8 cellular contexts compared by ENCODE assay signal in the genomic region with DNA sequence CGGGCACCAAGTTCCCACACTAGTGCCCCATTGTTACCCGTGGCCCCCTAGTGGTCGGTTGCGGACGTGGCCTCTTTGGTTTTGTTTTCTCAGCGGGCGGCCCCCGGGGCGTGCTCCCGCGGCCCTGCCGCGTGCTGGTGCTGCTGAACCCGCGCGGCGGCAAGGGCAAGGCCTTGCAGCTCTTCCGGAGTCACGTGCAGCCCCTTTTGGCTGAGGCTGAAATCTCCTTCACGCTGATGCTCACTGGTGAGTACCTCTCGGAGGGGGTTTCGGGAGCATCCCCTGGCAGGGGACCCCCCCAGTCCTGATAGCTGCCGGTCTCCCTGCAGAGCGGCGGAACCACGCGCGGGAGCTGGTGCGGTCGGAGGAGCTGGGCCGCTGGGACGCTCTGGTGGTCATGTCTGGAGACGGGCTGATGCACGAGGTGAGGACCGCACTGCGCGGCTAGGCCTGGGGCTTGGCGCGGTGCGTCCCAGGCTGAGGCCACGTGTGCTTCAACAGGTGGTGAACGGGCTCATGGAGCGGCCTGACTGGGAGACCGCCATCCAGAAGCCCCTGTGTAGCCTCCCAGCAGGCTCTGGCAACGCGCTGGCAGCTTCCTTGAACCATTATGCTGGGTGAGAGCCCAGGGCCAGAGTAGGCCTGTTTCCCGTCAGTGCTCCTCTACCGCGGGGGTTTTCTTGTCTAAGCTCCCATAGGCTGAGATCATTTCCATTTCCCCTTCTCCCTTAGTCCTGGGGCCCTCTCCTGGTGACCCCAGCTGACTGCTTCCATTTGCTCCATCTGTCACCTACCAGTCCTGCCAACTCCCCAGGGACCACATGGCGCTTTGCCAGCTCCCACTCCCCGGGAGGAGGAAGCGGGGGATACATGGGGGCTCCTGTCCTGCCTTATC. TPM values are rescaled to one million over a fixed set of nuclear protein-coding genes. Genes with fewer than 3 reads are reported as not detected.
DNase-seq lines count a peak whose midpoint lies in the region; ATAC-seq and TF ChIP-seq lines count a peak whose summit lies in the region.

No MANE protein-coding gene starts in this region.

- CTCF ChIA-PET in IMR-90 (lab: Yijun Ruan, JAX) = interaction anchor here (0.6 to 1.4 kb wide), 12 partner anchors 12 to 166 kb away, joined by 3 to 7 read pairs (median 4); a partner anchor contains a TSS

- H3K4me3 ChIP-seq in IMR-90 (ENCODE audit: insufficient read depth, low read depth, low read length) (peak overlapping the region; percentile 80), SJSA1 (peak overlapping the region; percentile 90), trophoblast cell (ENCODE audit: low read depth, low read length) (peak overlapping the region; percentile 76)

- peak overlapping the region; percentile 95; the same call in 1 of the 2 replicates for H3K27ac ChIP-seq in IMR-90 (ENCODE audit: insufficient read depth, low read length)
- peak overlapping the region; percentile 93 for H3K27ac ChIP-seq in SJSA1
- H3K27ac ChIP-seq in trophoblast cell (ENCODE audit: low read depth, low read length) = no peak overlapping the region

- H3K23ac ChIP-seq in IMR-90 (ENCODE audit: low read depth, low read length) (peak overlapping the region; percentile 70), trophoblast cell (ENCODE audit: low read length) (no peak overlapping the region)

- peak overlapping the region; percentile 39 for H4K5ac ChIP-seq in IMR-90 (ENCODE audit: low read depth, low read length)

- no peak overlapping the region for H2BK20ac ChIP-seq in IMR-90 (ENCODE audit: low read depth, low read length)

- H3K56ac ChIP-seq in IMR-90 (ENCODE audit: extremely low read depth, insufficient read depth, low read length) = peak overlapping the region; percentile 50

- H3K36me3 Mint-ChIP-seq in type B pancreatic cell = no peaks in the 10 kb centered on the region

- H3K9me3 Mint-ChIP-seq in type B pancreatic cell = no peaks in the 10 kb centered on the region

- H2AK5ac ChIP-seq in IMR-90 (ENCODE audit: low read depth, low read length) (peak overlapping the region; percentile 91), trophoblast cell (ENCODE audit: low read length) (no peak overlapping the region)

- peak; percentile 41 for ATAC-seq in IMR-90 (ENCODE audit: low read depth)

- H3K9ac ChIP-seq in IMR-90 (ENCODE audit: low read depth, low read length) (peak overlapping the region; percentile 65), trophoblast cell (ENCODE audit: low read length) (no peak overlapping the region)

- H3K27me3 ChIP-seq in IMR-90 (ENCODE audit: control insufficient read depth, insufficient read depth, low read length) (no peaks in the 10 kb centered on the region), SJSA1 (replicated peaks) (no peaks in the 10 kb centered on the region), trophoblast cell (ENCODE audit: insufficient read depth, low read length) (no peaks in the 10 kb centered on the region)

- H3K14ac ChIP-seq in IMR-90 (replicated peaks; ENCODE audit: low read depth, low read length) (peak overlapping the region; percentile 60), trophoblast cell (ENCODE audit: low read length) (no peak overlapping the region)

- H3K4me2 ChIP-seq in IMR-90 (ENCODE audit: low read depth, low read length) = peak overlapping the region; percentile 96
- H3K4me2 ChIP-seq in trophoblast cell (ENCODE audit: low read length) = peak overlapping the region; percentile 93

- no peak overlapping the region for H4K12ac ChIP-seq in trophoblast cell (ENCODE audit: low read depth, low read length)

- peaks cover 12% of the 10 kb centered on the region for H3K4me1 Mint-ChIP-seq in type B pancreatic cell (ENCODE audit: unreplicated experiment)

- H2BK5ac ChIP-seq in IMR-90 (ENCODE audit: low read depth, low read length, poor library complexity, severe bottlenecking) = peak overlapping the region; percentile 61
- H2BK5ac ChIP-seq in trophoblast cell (ENCODE audit: low read depth, low read length, poor library complexity) = no peak overlapping the region

- DNase-seq in DMS 273 (lab: John Stamatoyannopoulos, UW; ENCODE audit: unreplicated experiment) (peak; percentile 93), IMR-90 (peak; percentile 78), SJSA1 (ENCODE audit: low read depth in 1 of 2, low spot score in 2 of 2) (peak; percentile 91 to 95), foreskin melanocyte (peak; percentile 75), trophoblast cell (peak; percentile 71 to 91), type B pancreatic cell (ENCODE audit: extremely low spot score, unreplicated experiment) (peak; percentile 86)
- DNase-seq in activated effector memory CD4-positive, alpha-beta T cell treated with anti-CD3 and anti-CD28 coated beads, Interleukin-2, amount 50 U/mL, for 16 hours = peak; percentile 92
- no peak for DNase-seq in NK-92 treated with Interleukin-12 subunit alpha and Interleukin-12 subunit beta, amount 100 ng/mL, for 24 hours (lab: John Stamatoyannopoulos, UW)

- H3K4me1 ChIP-seq in IMR-90 (ENCODE audit: control insufficient read depth, insufficient read depth, low read length) (peaks cover 13% of the 10 kb centered on the region), SJSA1 (replicated peaks) (peaks cover 87% of the 10 kb centered on the region), trophoblast cell (ENCODE audit: control insufficient read depth in 1 of 2, insufficient read depth in 2 of 2, low read length in 2 of 2) (peaks cover 24 to 28% of the 10 kb centered on the region in 2 experiments)

- peak overlapping the region; percentile 31 to 53; a peak in 3 of 4 replicates for H4K8ac ChIP-seq in IMR-90 (ENCODE audit: low read depth in 2 of 2, low read length in 2 of 2)
- no peak overlapping the region for H4K8ac ChIP-seq in trophoblast cell (ENCODE audit: low read depth, low read length)

- peak overlapping the region; percentile 46; the same call in 1 of the 2 replicates for H3K4ac ChIP-seq in IMR-90 (ENCODE audit: low read depth, low read length)
- H3K4ac ChIP-seq in trophoblast cell (ENCODE audit: low read depth, low read length) = no peak overlapping the region

- intact Hi-C loops in IMR-90 (cut with micrococcal nuclease) = loop anchor here (1.0 to 2.0 kb wide), 2 partner anchors 15 to 32 kb away; no protein-coding TSS in a partner anchor

- H4K20me1 ChIP-seq in IMR-90 (ENCODE audit: insufficient read depth, low read length) = peaks cover 38% of the 10 kb centered on the region

- BruUV-seq in IMR-90 (replicated peaks; lab: Mats Ljungman, UMichigan) = no TSS peak

- peak overlapping the region; percentile 77 for H3K4me3 Mint-ChIP-seq in type B pancreatic cell

- peak overlapping the region; percentile 56 for H4K91ac ChIP-seq in IMR-90 (ENCODE audit: insufficient read depth, low read depth, low read length)
- H4K91ac ChIP-seq in trophoblast cell (ENCODE audit: low read depth, low read length) = no peak overlapping the region

- TF ChIP-seq POLR2A in IMR-90 (IDR thresholded peaks at IDR 0.05; ENCODE audit: low read depth, low read length) = no peak; the same call in 1 of the 2 replicates

- H2BK12ac ChIP-seq in trophoblast cell (ENCODE audit: low read length) = no peak overlapping the region

- peaks cover 20% of the 10 kb centered on the region for H3K79me2 ChIP-seq in trophoblast cell (ENCODE audit: control insufficient read depth, insufficient read depth, low read length, poor library complexity)

- H2AK9ac ChIP-seq in IMR-90 (replicated peaks; ENCODE audit: low read depth, low read length, poor library complexity) = peak overlapping the region; percentile 96

- no peak overlapping the region for H3K27ac Mint-ChIP-seq in type B pancreatic cell

- H2BK120ac ChIP-seq in IMR-90 (ENCODE audit: low read depth, low read length) = no peak overlapping the region; the same call in 1 of the 2 replicates
- H2BK120ac ChIP-seq in trophoblast cell (ENCODE audit: insufficient read depth, low read length, poor library complexity) = peak overlapping the region; percentile 47

- peak; percentile 58 for TF ChIP-seq RAD21 in IMR-90 (IDR thresholded peaks at IDR 0.05; ENCODE audit: low read length)

- POLR2A ChIA-PET in IMR-90 (lab: Charles Lee; ENCODE audit: unreplicated experiment) = interaction anchor here (0.6 kb wide), 1 partner anchor 270 kb away, joined by 4 read pairs; no protein-coding TSS in a partner anchor

- H3K36me3 ChIP-seq in IMR-90 (ENCODE audit: control insufficient read depth, insufficient read depth, low read length) = peaks cover 19% of the 10 kb centered on the region
- peaks cover 73% of the 10 kb centered on the region for H3K36me3 ChIP-seq in SJSA1
- H3K36me3 ChIP-seq in trophoblast cell (ENCODE audit: control insufficient read depth in 1 of 2, insufficient read depth in 2 of 2, low read length in 2 of 2) = peaks cover 21 to 25% of the 10 kb centered on the region in 2 experiments

- H3K9me1 ChIP-seq in IMR-90 (ENCODE audit: insufficient read depth, low read length) = 0 out of 2 replicates have a peak, but pooled peaks cover 4% of the 10 kb centered on the region

- TF ChIP-seq CTCF in IMR-90 (conservative IDR thresholded peaks at IDR 0.05; ENCODE audit: low read depth, low read length) (peak; percentile 79), type B pancreatic cell (conservative IDR thresholded peaks at IDR 0.05) (peak; percentile 94)

- H2AFZ ChIP-seq in IMR-90 (replicated peaks; ENCODE audit: low read length, poor library complexity) = peak overlapping the region; percentile 89
- H2AFZ ChIP-seq in trophoblast cell (ENCODE audit: insufficient read depth, low read length, poor library complexity) = no peak overlapping the region

- no peak overlapping the region; the same call in 1 of the 2 replicates for H3K18ac ChIP-seq in IMR-90 (ENCODE audit: low read depth, low read length)
- H3K18ac ChIP-seq in trophoblast cell (ENCODE audit: low read length) = peak overlapping the region; percentile 1

- H2BK15ac ChIP-seq in IMR-90 (ENCODE audit: low read depth, low read length) = no peak overlapping the region

- dilution Hi-C loops in IMR-90 (cut with HindIII; ENCODE audit: low sequenced_read_pairs, unreplicated experiment) = no loop called here

- 31% methylated on average over 41 of the region's 52 CpGs; no CpG with 5 or more reads in 1 of the 2 experiments for WGBS in IMR-90 (ENCODE audit: extremely low coverage in 2 of 2, insufficient read length in 1 of 2), 2 experiments
- no CpG with 5 or more reads among the region's 52 CpGs for WGBS in trophoblast cell (ENCODE audit: extremely low coverage, insufficient coverage, insufficient read length)

- no peaks in the 10 kb centered on the region for H3K9me3 ChIP-seq in IMR-90 (ENCODE audit: control insufficient read depth, insufficient read depth, low read length)
- H3K9me3 ChIP-seq in SJSA1 (replicated peaks) = peaks cover 3% of the 10 kb centered on the region; the same call in 1 of the 2 replicates
- no peaks in the 10 kb centered on the region for H3K9me3 ChIP-seq in trophoblast cell (ENCODE audit: insufficient read depth, low read depth, low read length)

- in situ Hi-C loops in IMR-90 (cut with MboI; ENCODE audit: low sequenced_read_pairs) = no loop called here

- peaks cover 4% of the 10 kb centered on the region for H3K27me3 Mint-ChIP-seq in type B pancreatic cell

- peaks cover 14 to 63% of the 10 kb centered on the region in 2 experiments; a peak in 3 of 4 replicates for H3K79me1 ChIP-seq in IMR-90 (ENCODE audit: low read depth in 1 of 2, low read length in 2 of 2)
- peaks cover 41% of the 10 kb centered on the region for H3K79me1 ChIP-seq in trophoblast cell (ENCODE audit: low read length)

RNA-seq across cellular contexts. Expression of a gene that starts 1.7 kb away (rescaled TPM):
- total RNA-seq in IMR-90 (2012; rRNA removed) (44.4 and 45.8 TPM in 2 replicates), type B pancreatic cell (ENCODE audit: low replicate concordance) (4.3 and 26.8 TPM in 2 replicates)
- polyA plus RNA-seq in IMR-90 (2012; rRNA removed) = 82.7 and 94.2 TPM in 2 replicates
- 89.5 and 99.7 TPM in 2 replicates for polyA plus RNA-seq in IMR-90 (2012; cell fraction: cytosol; rRNA removed)
- polyA plus RNA-seq in IMR-90 (2012; cell fraction: nucleus; rRNA removed; ENCODE audit: low replicate concordance) = 571 and 890 TPM in 2 replicates
- 135 and 173 TPM in 2 replicates for total RNA-seq in SJSA1 (2014; rRNA removed; shearing (Covaris generic))
- 22.4 and 23.4 TPM in 2 replicates for polyA plus RNA-seq in trophoblast cell (2013)

RNA-seq across cellular contexts. Expression of a gene that starts 32.4 kb away (rescaled TPM):
- total RNA-seq in IMR-90 (2012; rRNA removed) (29.2 and 34.4 TPM in 2 replicates), type B pancreatic cell (ENCODE audit: low replicate concordance) (45.3 and 82.0 TPM in 2 replicates)
- polyA plus RNA-seq in IMR-90 (2012; rRNA removed) = 38.6 and 48.6 TPM in 2 replicates
- polyA plus RNA-seq in IMR-90 (2012; cell fraction: cytosol; rRNA removed) = 29.6 and 34.4 TPM in 2 replicates
- 40.4 and 135 TPM in 2 replicates for polyA plus RNA-seq in IMR-90 (2012; cell fraction: nucleus; rRNA removed; ENCODE audit: low replicate concordance)
- total RNA-seq in SJSA1 (2014; rRNA removed; shearing (Covaris generic)) = 49.4 and 65.4 TPM in 2 replicates
- 24.2 and 25.4 TPM in 2 replicates for polyA plus RNA-seq in trophoblast cell (2013)
